Comparison of ENCODE assay signal across 13 cellular contexts in genomic region chr4:7968262-7968896, GRCh38. TPM values are rescaled to one million over a fixed set of nuclear protein-coding genes. Genes with fewer than 3 reads are reported as not detected.
DNase-seq lines count a peak whose midpoint lies in the region; ATAC-seq and TF ChIP-seq lines count a peak whose summit lies in the region.
"Had no signal": no experiment of that assay in that cellular context is flagged by ENCODE, and none has a peak within 500 bp of the region (broad histone marks: within the 10 kb centered on the region; RNA-seq: fewer than 3 reads in every experiment).

No MANE protein-coding gene starts in this region.

- WGBS in sigmoid colon, 2 donors, result 61 to 81% methylated on average over 16 of the region's 16 CpGs
- 82% methylated on average over 16 of the region's 16 CpGs for WGBS in prostate gland

- H3K4me1 ChIP-seq in sigmoid colon (peaks cover 0 to 66% (median 49%) of the 10 kb centered on the region in 4 donors), prostate gland (replicated peaks) (peaks cover 8% of the 10 kb centered on the region)

- DNase-seq in activated CD4-positive, alpha-beta T cell treated with anti-CD3 and anti-CD28 coated beads for 36 hours, result no peak
- no peak for DNase-seq in activated CD4-positive, alpha-beta T cell treated with anti-CD3 and anti-CD28 coated beads for 1 hour
- no peak for DNase-seq in RWPE1 (ENCODE audit: low spot score)
- no peak for DNase-seq in glutamatergic neuron
- no peak for DNase-seq in sigmoid colon
- no peak for DNase-seq in H7
- no peak for DNase-seq in kidney glomerular epithelial cell (lab: John Stamatoyannopoulos, UW)
- no peak for DNase-seq in prostate gland (ENCODE audit: low spot score)
- DNase-seq: ACHN, NCI-H2081, T-helper 9 cell had no signal

- peaks cover 12% of the 10 kb centered on the region for H3K36me3 Mint-ChIP-seq in activated CD4-positive, alpha-beta T cell treated with anti-CD3 and anti-CD28 coated beads for 36 hours (ENCODE audit: low read depth)
- peaks cover 4% of the 10 kb centered on the region for H3K36me3 Mint-ChIP-seq in glutamatergic neuron (ENCODE audit: unreplicated experiment)

- no peaks in the 10 kb centered on the region for H3K27me3 ChIP-seq in sigmoid colon
- H3K27me3 ChIP-seq in H7 (ENCODE audit: control insufficient read depth, insufficient read depth, low read length), result no peaks in the 10 kb centered on the region
- no peaks in the 10 kb centered on the region for H3K27me3 ChIP-seq in prostate gland (replicated peaks; ENCODE audit: insufficient read depth)

- H3K4me1 Mint-ChIP-seq in activated CD4-positive, alpha-beta T cell treated with anti-CD3 and anti-CD28 coated beads for 36 hours, result peaks cover 71% of the 10 kb centered on the region
- H3K4me1 Mint-ChIP-seq in glutamatergic neuron (ENCODE audit: low read depth, unreplicated experiment), result peaks cover 42% of the 10 kb centered on the region

- TF ChIP-seq EP300 in sigmoid colon (IDR thresholded peaks at IDR 0.05), result peak in 1 of 4 donors; percentile 30

- CTCF ChIA-PET in activated CD4-positive, alpha-beta T cell treated with anti-CD3 and anti-CD28 coated beads for 36 hours (lab: Charles Lee), result interaction anchor here (0.7 to 3.3 kb wide), 4 partner anchors 9 to 163 kb away, joined by 3 to 11 read pairs (median 4); no protein-coding TSS in a partner anchor
- CTCF ChIA-PET in RWPE1 (lab: Yijun Ruan, JAX), result interaction anchor here (1.2 kb wide), 1 partner anchor 20 kb away, joined by 3 read pairs; no protein-coding TSS in a partner anchor

- H3K27ac ChIP-seq in RWPE1 (peak overlapping the region; percentile 16), sigmoid colon (peak overlapping the region; percentile 62 to 79 (median 75)), prostate gland (no peak overlapping the region)
- H3K27ac ChIP-seq: KMS-11, neutrophil had no signal

- no peaks in the 10 kb centered on the region for H3K9me3 Mint-ChIP-seq in activated CD4-positive, alpha-beta T cell treated with anti-CD3 and anti-CD28 coated beads for 36 hours (ENCODE audit: low read depth)
- H3K9me3 Mint-ChIP-seq in glutamatergic neuron (ENCODE audit: unreplicated experiment), result peaks cover 21% of the 10 kb centered on the region

- POLR2A ChIA-PET in activated CD4-positive, alpha-beta T cell treated with anti-CD3 and anti-CD28 coated beads for 36 hours (lab: Charles Lee), result no interaction called here
- POLR2A ChIA-PET in RWPE1 (lab: Yijun Ruan, JAX; ENCODE audit: low non-redundant PET), result no interaction called here

- no peak for ATAC-seq in activated CD4-positive, alpha-beta T cell treated with anti-CD3 and anti-CD28 coated beads for 36 hours

- H3K27me3 Mint-ChIP-seq in activated CD4-positive, alpha-beta T cell treated with anti-CD3 and anti-CD28 coated beads for 36 hours, result no peaks in the 10 kb centered on the region
- peaks cover 16% of the 10 kb centered on the region for H3K27me3 Mint-ChIP-seq in glutamatergic neuron (ENCODE audit: unreplicated experiment)

- no peak overlapping the region for H3K4me3 Mint-ChIP-seq in activated CD4-positive, alpha-beta T cell treated with anti-CD3 and anti-CD28 coated beads for 36 hours
- no peak overlapping the region for H3K4me3 Mint-ChIP-seq in glutamatergic neuron (ENCODE audit: unreplicated experiment)

- H3K27ac Mint-ChIP-seq in activated CD4-positive, alpha-beta T cell treated with anti-CD3 and anti-CD28 coated beads for 36 hours, result peak overlapping the region; percentile 65
- H3K27ac Mint-ChIP-seq in glutamatergic neuron (ENCODE audit: unreplicated experiment), result peak overlapping the region; percentile 38

- no peak for TF ChIP-seq POLR2A in sigmoid colon (IDR thresholded peaks at IDR 0.05)
- no peak for TF ChIP-seq POLR2A in prostate gland (IDR thresholded peaks at IDR 0.05)

- no peaks in the 10 kb centered on the region for H3K9me3 ChIP-seq in sigmoid colon
- H3K9me3 ChIP-seq in prostate gland, result no peaks in the 10 kb centered on the region
- H3K9me3 ChIP-seq: neutrophil had no signal

- H3K4me3 ChIP-seq in sigmoid colon (no peak overlapping the region), H7 (ENCODE audit: insufficient read depth, low read depth, low read length) (no peak overlapping the region), prostate gland (no peak overlapping the region)

- no peaks in the 10 kb centered on the region for H3K36me3 ChIP-seq in sigmoid colon
- no peaks in the 10 kb centered on the region for H3K36me3 ChIP-seq in H7 (replicated peaks; ENCODE audit: control insufficient read depth, insufficient read depth, low read length)
- H3K36me3 ChIP-seq in prostate gland, result no peaks in the 10 kb centered on the region
- H3K36me3 ChIP-seq: neutrophil had no signal

- TF ChIP-seq CTCF in RWPE1 (conservative IDR thresholded peaks at IDR 0.05; ENCODE audit: low read depth), result no peak
- no peak for TF ChIP-seq CTCF in glutamatergic neuron (IDR thresholded peaks at IDR 0.05; ENCODE audit: partially characterized antibody, unreplicated experiment)
- no peak for TF ChIP-seq CTCF in sigmoid colon (IDR thresholded peaks at IDR 0.05)
- TF ChIP-seq CTCF in prostate gland (IDR thresholded peaks at IDR 0.05), result no peak

- intact Hi-C loops in activated CD4-positive, alpha-beta T cell treated with anti-CD3 and anti-CD28 coated beads for 36 hours (cut with DNase I, micrococcal nuclease), result loop anchor here in 1 of 2 experiments (2.0 kb wide), 2 partner anchors 30 to 114 kb away; partner anchors contain the start of gene AFAP1
- intact Hi-C loops in sigmoid colon (cut with DNase I) (no loop called here), prostate gland (cut with DNase I) (no loop called here)

RNA-seq across cellular contexts. Expression of gene AFAP1, which starts 28.7 kb away (rescaled TPM):
- 10 to 100 TPM; 27.1 to 27.2 TPM for total RNA-seq in activated CD4-positive, alpha-beta T cell treated with anti-CD3 and anti-CD28 coated beads for 36 hours
- total RNA-seq in glutamatergic neuron (ENCODE audit: unreplicated experiment) (528 TPM), sigmoid colon (10 to 100 TPM; 24.0 to 51.3 (median 38.2) TPM), prostate gland (10 to 100 TPM; 17.5 to 19.8 TPM)
- 10 to 100 TPM in 1 of 3 donors, 1 to 10 TPM in 2; 7.6 to 14.5 (median 9.6) TPM for polyA plus RNA-seq in sigmoid colon
- 11.3 TPM in 2 replicates for total RNA-seq in H7 (2014; rRNA removed; shearing (Covaris generic))

Comparison
In these comparisons a context has a peak if more than half of its experiments do, and no peak if none do; other contexts are left out.
1. H3K27ac ChIP-seq: peak in RWPE1 (single experiment) and sigmoid colon (4 of 4); none in prostate gland (0 of 2).
2. RNA of gene AFAP1, which starts 28.7 kb away (total RNA-seq): 528 TPM in glutamatergic neuron (single experiment); 24.0 to 51.3 TPM in sigmoid colon, 27.1 to 27.2 TPM in activated CD4-positive, alpha-beta T cell treated with anti-CD3 and anti-CD28 coated beads for 36 hours, 17.5 to 19.8 TPM in prostate gland and 11.3 TPM in H7; every median in the first group is over 10 times any median in the second.